27 cellular contexts compared by ENCODE assay signal in genomic region chr20:21862958-21863357, GRCh38.
"Had no signal": no experiment of that assay in that cellular context is flagged by ENCODE, and none has a peak within 500 bp of the region (broad histone marks: within the 10 kb centered on the region; RNA-seq: fewer than 3 reads in every experiment).

No MANE protein-coding gene starts in this region.

- H3K36me3 ChIP-seq: colonic mucosa, esophagus muscularis mucosa, gastroesophageal sphincter, heart left ventricle, ovary, suprapubic skin, transverse colon had no signal

- H3K27ac Mint-ChIP-seq: dendritic cell treated with granulocyte-macrophage colony-stimulating factor and Interleukin-4, amounts not matched to agents 40 ng/mL and 50 ng/mL, for 4 days; memory B cell; naive thymus-derived CD4-positive, alpha-beta T cell; stimulated activated naive CD8-positive, alpha-beta T cell treated with anti-CD3 and anti-CD28 coated beads, Interleukin-15, amount 100 ng/mL, for 72 hours had no signal

- ATAC-seq: foreskin keratinocyte; gastroesophageal sphincter; heart left ventricle; left lobe of liver; naive thymus-derived CD4-positive, alpha-beta T cell; psoas muscle; right cardiac atrium; stimulated activated naive CD8-positive, alpha-beta T cell treated with anti-CD3 and anti-CD28 coated beads, Interleukin-15, amount 100 ng/mL, for 72 hours had no signal

- H3K27ac ChIP-seq: colonic mucosa, esophagus muscularis mucosa, foreskin keratinocyte, gastroesophageal sphincter, heart left ventricle, hepatocyte, ovary, psoas muscle, suprapubic skin, transverse colon had no signal

- H3K27me3 ChIP-seq: colonic mucosa, esophagus muscularis mucosa, foreskin keratinocyte, gastroesophageal sphincter, heart left ventricle, hepatocyte, ovary, suprapubic skin, transverse colon had no signal

- H3K4me2 ChIP-seq: hepatocyte had no signal

- H3K9me3 ChIP-seq: colonic mucosa, esophagus muscularis mucosa, gastroesophageal sphincter, ovary, psoas muscle, suprapubic skin, transverse colon had no signal

- H3K36me3 Mint-ChIP-seq: memory B cell; naive thymus-derived CD4-positive, alpha-beta T cell had no signal

- H3K27me3 Mint-ChIP-seq: dendritic cell treated with granulocyte-macrophage colony-stimulating factor and Interleukin-4, amounts not matched to agents 40 ng/mL and 50 ng/mL, for 4 days; memory B cell; naive thymus-derived CD4-positive, alpha-beta T cell; stimulated activated naive CD8-positive, alpha-beta T cell treated with anti-CD3 and anti-CD28 coated beads, Interleukin-15, amount 100 ng/mL, for 72 hours had no signal

- H3K79me2 ChIP-seq: hepatocyte had no signal

- H3K4me3 Mint-ChIP-seq: dendritic cell treated with granulocyte-macrophage colony-stimulating factor and Interleukin-4, amounts not matched to agents 40 ng/mL and 50 ng/mL, for 4 days; memory B cell; naive thymus-derived CD4-positive, alpha-beta T cell; stimulated activated naive CD8-positive, alpha-beta T cell treated with anti-CD3 and anti-CD28 coated beads, Interleukin-15, amount 100 ng/mL, for 72 hours had no signal

- H3K4me1 ChIP-seq: colonic mucosa, esophagus muscularis mucosa, foreskin keratinocyte, gastroesophageal sphincter, heart left ventricle, psoas muscle, suprapubic skin, transverse colon had no signal

- H3K4me3 ChIP-seq: colonic mucosa, esophagus muscularis mucosa, gastroesophageal sphincter, heart left ventricle, hepatocyte, lung, ovary, psoas muscle, suprapubic skin, transverse colon had no signal

- H3K4me1 Mint-ChIP-seq: memory B cell; naive thymus-derived CD4-positive, alpha-beta T cell; stimulated activated naive CD8-positive, alpha-beta T cell treated with anti-CD3 and anti-CD28 coated beads, Interleukin-15, amount 100 ng/mL, for 72 hours had no signal

- DNase-seq: colonic mucosa; effector CD8-positive, alpha-beta T cell; foreskin keratinocyte; heart left ventricle; kidney; midbrain; naive thymus-derived CD4-positive, alpha-beta T cell; occipital lobe; ovary; psoas muscle; small intestine; stimulated activated CD4-positive, alpha-beta T cell treated with anti-CD3 and anti-CD28 coated beads, Interleukin-12 subunit alpha, Interleukin-12 subunit beta, amount 100 ng/mL, for 4 hours; stimulated activated CD4-positive, alpha-beta T cell treated with anti-CD3 and anti-CD28 coated beads, Interleukin-1b, Interleukin-23, amount 100 ng/mL, for 48 hours; stimulated activated CD4-positive, alpha-beta T cell treated with anti-CD3 and anti-CD28 coated beads, Interleukin-4, amount 100 ng/mL, for 1 hour; stimulated activated CD8-positive, alpha-beta memory T cell treated with anti-CD3 and anti-CD28 coated beads, Interleukin-4, amount 100 ng/mL, for 48 hours; stimulated activated naive CD4-positive, alpha-beta T cell; stimulated activated naive CD8-positive, alpha-beta T cell treated with anti-CD3 and anti-CD28 coated beads, Interleukin-15, amount 100 ng/mL, for 72 hours; transverse colon had no signal

- H2AFZ ChIP-seq: hepatocyte had no signal
